Comparison of ENCODE assay signal across 1 cellular context in the genomic region with DNA sequence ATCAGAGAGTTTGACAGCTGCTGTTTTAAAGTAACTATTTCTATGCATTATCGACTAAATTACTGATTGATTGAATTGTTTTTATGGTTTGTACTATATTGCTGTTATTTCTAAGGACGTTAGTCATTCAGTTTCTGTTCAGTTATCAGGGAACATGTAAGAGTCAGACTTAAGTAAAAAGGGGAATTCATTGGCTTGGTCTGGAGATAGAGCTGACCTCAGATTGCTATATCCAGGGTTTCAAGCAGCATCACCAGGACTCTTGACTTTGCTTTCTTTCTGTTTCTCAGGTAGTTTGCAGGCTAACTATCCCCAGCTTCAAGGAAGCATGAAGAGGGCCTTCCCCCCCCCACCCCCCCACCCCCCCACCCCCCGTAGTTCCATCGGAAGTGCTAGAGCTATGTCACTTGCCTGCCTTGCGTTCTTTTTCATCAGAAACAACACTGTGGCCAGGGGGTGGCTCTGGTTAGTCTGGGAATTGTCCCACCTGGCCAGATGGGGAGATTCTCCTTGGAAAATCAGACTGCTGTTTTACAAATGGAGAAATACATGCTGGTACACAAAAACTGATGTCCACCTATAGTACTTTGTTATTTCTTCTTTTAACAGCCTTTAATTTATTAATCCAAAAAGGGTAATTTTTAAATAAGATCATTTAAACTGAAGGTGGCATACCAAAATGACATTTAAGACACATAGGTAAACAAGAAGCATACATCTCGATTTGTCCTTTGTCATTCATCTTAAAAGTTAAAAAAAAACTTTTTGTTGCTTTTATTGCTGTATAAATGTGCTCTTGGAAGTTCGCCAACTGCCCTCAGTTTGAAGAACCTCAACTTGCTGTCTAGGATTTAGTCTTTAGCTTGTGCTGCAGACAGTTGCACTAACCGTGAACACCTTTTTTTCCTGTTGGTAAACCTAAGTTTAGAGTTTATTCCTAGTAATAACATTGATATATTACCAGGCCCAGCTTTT.
TF ChIP-seq lines count a peak whose summit lies in the region.

No MANE protein-coding gene starts in this region.

TF ChIP-seq in SK-N-SH treated with all-trans-retinoic acid at 6 μM for 48 hours, 23 proteins besides CTCF, POLR2A, EP300 and RAD21 (continued from another document):
- TF ChIP-seq ZC3H10 (CRISPR knock-in tag; IDR thresholded peaks at IDR 0.05) (no peak), PPARA (CRISPR knock-in tag; IDR thresholded peaks at IDR 0.05; ENCODE audit: borderline replicate concordance) (no peak), ZNF8 (CRISPR knock-in tag; IDR thresholded peaks at IDR 0.05) (no peak)
TF ChIP-seq in SK-N-SH treated with all-trans-retinoic acid at 6 μM for 48 hours: peak in this region for 0.
